Comparison of ENCODE assay signal across 18 cellular contexts in genomic region chr10:132462463-132463332, GRCh38.
DNase-seq lines count a peak whose midpoint lies in the region; ATAC-seq, FAIRE-seq and TF ChIP-seq lines count a peak whose summit lies in the region.
"Had no signal": no experiment of that assay in that cellular context is flagged by ENCODE, and none has a peak within 500 bp of the region (broad histone marks: within the 10 kb centered on the region; RNA-seq: fewer than 3 reads in every experiment).

No MANE protein-coding gene starts in this region.

- no peaks in the 10 kb centered on the region for H3K79me1 ChIP-seq in H1 (ENCODE audit: low read depth, low read length)

- 0 out of 2 replicates have a peak overlapping the region, but pooled peaks have one; percentile 4 for H4K8ac ChIP-seq in H1 (ENCODE audit: extremely low read depth, insufficient read depth, low read length)

- no peak overlapping the region for H2AK5ac ChIP-seq in H1 (ENCODE audit: low read depth, low read length)

- no peak overlapping the region for H3K4me2 ChIP-seq in H1 (ENCODE audit: insufficient read depth in 1 of 2, low read depth in 2 of 2, low read length in 2 of 2)

- H3K4me1 ChIP-seq in H1 (replicated peaks in 1 of 4; ENCODE audit: control insufficient read depth in 3 of 4, insufficient read depth in 4 of 4, low read length in 3 of 4) (peaks cover 0 to 7% (median 3%) of the 10 kb centered on the region in 4 experiments; a peak in 6 of 7 replicates), skeletal muscle tissue (ENCODE audit: control insufficient read depth in 3 of 3, insufficient read depth in 3 of 3, low read length in 3 of 3) (peaks cover 22 to 52% (median 51%) of the 10 kb centered on the region in 3 donors)

- H3K27ac ChIP-seq in C4-2B (peak overlapping the region; percentile 94), H1 (ENCODE audit: low read depth, low read length) (no peak overlapping the region), skeletal muscle tissue (ENCODE audit: low read depth, low read length) (no peak overlapping the region)
- H3K27ac ChIP-seq: SK-N-MC, VCaP had no signal

- no peak overlapping the region for H3K23ac ChIP-seq in H1 (ENCODE audit: insufficient read length)

- H3K9me3 ChIP-seq in H1 (ENCODE audit: insufficient read depth in 2 of 2, low read depth in 1 of 2, low read length in 1 of 2) (no peaks in the 10 kb centered on the region), skeletal muscle tissue (ENCODE audit: control insufficient read depth in 3 of 3, low read length in 3 of 3) (no peaks in the 10 kb centered on the region)

- TF ChIP-seq CTCF in C4-2B (conservative IDR thresholded peaks at IDR 0.05) (no peak), H1 (IDR thresholded peaks at IDR 0.05; ENCODE audit: control extremely low read depth in 1 of 3, insufficient read depth in 1 of 3, low read depth in 1 of 3, low read length in 3 of 3) (no peak)

- peaks cover under 1% of the 10 kb centered on the region; the same call in 1 of the 2 replicates for H3K23me2 ChIP-seq in H1 (ENCODE audit: low read depth, low read length)

- H3K9ac ChIP-seq in H1 (replicated peaks in 1 of 4; ENCODE audit: extremely low read depth in 1 of 4, low read depth in 3 of 4, low read length in 3 of 4) (no peak overlapping the region), skeletal muscle tissue (ENCODE audit: low read depth in 1 of 3, low read length in 3 of 3) (peak overlapping the region; percentile 20 to 89 (median 69))

- H4K91ac ChIP-seq in H1 (replicated peaks; ENCODE audit: insufficient read length, low read length) = no peak overlapping the region

- no peak for TF ChIP-seq EP300 in H1 (IDR thresholded peaks at IDR 0.05; ENCODE audit: borderline replicate concordance in 1 of 2, low read depth in 2 of 2, low read length in 2 of 2)

- DNase-seq in H1 (ENCODE audit: low read depth in 1 of 2, low spot score in 2 of 2) (no peak), left colon (peak; percentile 13 to 26), NCI-H146 treated with DMSO at 0.1 percent for 48 hours (lab: John Stamatoyannopoulos, UW; ENCODE audit: unreplicated experiment) (no peak), NCI-H1092 (lab: John Stamatoyannopoulos, UW) (no peak), dermis blood vessel endothelial cell (no peak)
- DNase-seq: activated CD4-positive, alpha-beta T cell treated with anti-CD3 and anti-CD28 coated beads, Interleukin-2, amount 50 U/mL, for 4 hours; activated gamma-delta T cell; CD4-positive, alpha-beta memory T cell; DMS 273 treated with DMSO at 0.1 percent for 48 hours; hippocampal formation; mammary epithelial cell; NCI-H524 had no signal

- H3K79me2 ChIP-seq in H1 (ENCODE audit: control insufficient read depth in 1 of 2, insufficient read depth in 2 of 2, low read length in 2 of 2) = no peaks in the 10 kb centered on the region

- intact Hi-C loops in left colon (cut with DNase I, micrococcal nuclease) = loop anchor here in 1 of 2 donors (10.0 kb wide), 1 partner anchor 172 kb away; no protein-coding TSS in a partner anchor

- no peak overlapping the region for H3K4ac ChIP-seq in H1 (replicated peaks; ENCODE audit: insufficient read length, low read depth, low read length)

- H2BK15ac ChIP-seq in H1 (ENCODE audit: low read length) = no peak overlapping the region

- H3K14ac ChIP-seq in H1 (ENCODE audit: insufficient read length) = no peak overlapping the region

- FAIRE-seq in H1 (lab: Jason Lieb, UNC) = no peak
- FAIRE-seq: H54 had no signal

- no peak overlapping the region for H2BK120ac ChIP-seq in H1 (replicated peaks; ENCODE audit: low read depth, low read length)

- H3K56ac ChIP-seq in H1 (replicated peaks; ENCODE audit: insufficient read length, low read depth, low read length) = no peak overlapping the region

- no peak overlapping the region for H2BK12ac ChIP-seq in H1 (ENCODE audit: low read depth, low read length)

- 95% methylated on average over 27 of the region's 35 CpGs; no CpG with 5 or more reads in 1 of the 2 experiments for WGBS in H1 (ENCODE audit: extremely low coverage in 1 of 2, insufficient coverage in 1 of 2, insufficient read length in 1 of 2, insufficient replicate concordance in 2 of 2, low coverage in 1 of 2, low lambda C conversion rate in 2 of 2, missing lambda C conversion rate in 1 of 2), 2 experiments

- TF ChIP-seq RAD21 in H1 (IDR thresholded peaks at IDR 0.05 in 1 of 2, conservative IDR thresholded peaks at IDR 0.05 in 1 of 2; ENCODE audit: low read depth in 2 of 2, low read length in 2 of 2) = no peak

- peaks cover 0 to 3% (median 0%) of the 10 kb centered on the region in 4 experiments; a peak in 3 of 7 replicates for H3K27me3 ChIP-seq in H1 (replicated peaks in 1 of 4; ENCODE audit: control insufficient read depth in 3 of 4, extremely low read depth in 1 of 4, insufficient read depth in 3 of 4, low read length in 3 of 4)
- peaks cover 6 to 7% (median 7%) of the 10 kb centered on the region in 3 donors for H3K27me3 ChIP-seq in skeletal muscle tissue (ENCODE audit: control insufficient read depth in 3 of 3, insufficient read depth in 3 of 3, low read length in 3 of 3)

- H3K18ac ChIP-seq in H1 (ENCODE audit: extremely low read depth, low read length) = no peak overlapping the region

- POLR2A ChIA-PET in H1 (lab: Charles Lee; ENCODE audit: partially characterized antibody) = no interaction called here

- H4K5ac ChIP-seq in H1 (ENCODE audit: insufficient read length, low read depth, low read length) = no peak overlapping the region

- H3K4me3 ChIP-seq in H1 (ENCODE audit: extremely low read depth in 1 of 4, insufficient read depth in 2 of 4, low read depth in 3 of 4, low read length in 4 of 4) (no peak overlapping the region), skeletal muscle tissue (ENCODE audit: low read length in 3 of 3) (no peak overlapping the region)
- H3K4me3 ChIP-seq: SK-N-MC had no signal

- H2AFZ ChIP-seq in H1 (ENCODE audit: low read length) = no peak overlapping the region

- ATAC-seq in left colon (no peak), GM21786 (IDR thresholded peaks at IDR 0.05; ENCODE audit: unreplicated experiment) (no peak)

- H4K20me1 ChIP-seq in H1 (replicated peaks in 1 of 2; ENCODE audit: control insufficient read depth in 1 of 2, insufficient read depth in 2 of 2, low read length in 2 of 2) = peaks cover 0 to 1% of the 10 kb centered on the region in 2 experiments

- H3K36me3 ChIP-seq in H1 (ENCODE audit: control insufficient read depth in 2 of 4, insufficient read depth in 4 of 4, low read length in 3 of 4) (no peaks in the 10 kb centered on the region), skeletal muscle tissue (ENCODE audit: control insufficient read depth in 3 of 3, insufficient read depth in 3 of 3, low read length in 3 of 3) (no peaks in the 10 kb centered on the region)

- TF ChIP-seq POLR2A in H1 (IDR thresholded peaks at IDR 0.05; ENCODE audit: control extremely low read depth in 1 of 2, low read depth in 2 of 2, low read length in 2 of 2) = no peak

- CTCF ChIA-PET in H1 (lab: Charles Lee; ENCODE audit: partially characterized antibody) = interaction anchor here (0.6 to 10.0 kb wide), 25 partner anchors 9 to 201 kb away, joined by 3 to 88 read pairs (median 4); no protein-coding TSS in a partner anchor

- H2BK5ac ChIP-seq in H1 (ENCODE audit: low read depth, low read length) = no peak overlapping the region

- H2BK20ac ChIP-seq in H1 (ENCODE audit: low read length) = no peak overlapping the region

TF ChIP-seq in H1, 55 proteins besides CTCF, POLR2A, EP300 and RAD21:
- no peak for TF ChIP-seq YY1 (IDR thresholded peaks at IDR 0.05; ENCODE audit: low read depth, low read length)
- no peak for TF ChIP-seq SP1 (IDR thresholded peaks at IDR 0.05; ENCODE audit: low read depth, low read length)
- TF ChIP-seq POLR2AphosphoS5 (IDR thresholded peaks at IDR 0.05; ENCODE audit: low read depth, low read length) = no peak
- no peak for TF ChIP-seq CBX5 (IDR thresholded peaks at IDR 0.05; ENCODE audit: low read depth, low read length)
- no peak for TF ChIP-seq GTF2F1 (IDR thresholded peaks at IDR 0.05; ENCODE audit: borderline replicate concordance, low read depth, low read length)
- no peak for TF ChIP-seq SP4 (IDR thresholded peaks at IDR 0.05; ENCODE audit: low read length)
- TF ChIP-seq NRF1 (IDR thresholded peaks at IDR 0.05; ENCODE audit: low read depth, low read length) = no peak
- no peak for TF ChIP-seq KDM4A (IDR thresholded peaks at IDR 0.05; ENCODE audit: low read depth, low read length, severe bottlenecking)
- TF ChIP-seq HDAC6 (IDR thresholded peaks at IDR 0.05; ENCODE audit: low read depth, low read length) = no peak
- TF ChIP-seq EZH2 (IDR thresholded peaks at IDR 0.05; ENCODE audit: low read depth, low read length, severe bottlenecking) = no peak

Comparison
In these comparisons a context has a peak if more than half of its experiments do, and no peak if none do; other contexts are left out.
1. DNase-seq: peak in left colon (2 of 2); none in H1 (0 of 2), NCI-H146 treated with DMSO at 0.1 percent for 48 hours (single experiment), NCI-H1092 (single experiment) and dermis blood vessel endothelial cell (single experiment).
2. H3K9ac ChIP-seq: peak in skeletal muscle tissue (3 of 3); none in H1 (0 of 4).